8 cellular contexts compared by ENCODE assay signal in genomic region chr10:100341953-100342626, GRCh38. TPM values are rescaled to one million over a fixed set of nuclear protein-coding genes. Genes with fewer than 3 reads are reported as not detected.
DNase-seq lines count a peak whose midpoint lies in the region; ATAC-seq and TF ChIP-seq lines count a peak whose summit lies in the region.

No MANE protein-coding gene starts in this region.

- H3K27ac Mint-ChIP-seq in activated B cell treated with CpG ODN at 0.5 μM for 24 hours = peak overlapping the region; percentile 30

- H3K36me3 Mint-ChIP-seq in activated B cell treated with CpG ODN at 0.5 μM for 24 hours (ENCODE audit: low read depth) = no peaks in the 10 kb centered on the region

- H2BK5ac ChIP-seq in mesenchymal stem cell (ENCODE audit: low read depth, low read length, poor library complexity, severe bottlenecking) = no peak overlapping the region

- peak overlapping the region; percentile 76 for H4K8ac ChIP-seq in mesenchymal stem cell (ENCODE audit: low read length)

- ATAC-seq in Right ventricle myocardium inferior = peak; percentile 53
- no peak for ATAC-seq in activated B cell treated with CpG ODN at 0.5 μM for 24 hours (ENCODE audit: low read depth)
- no peak for ATAC-seq in thoracic aorta (ENCODE audit: insufficient number of reproducible peaks, low FRiP score, low read depth)
- no peak for ATAC-seq in GM19455 (IDR thresholded peaks at IDR 0.05; ENCODE audit: unreplicated experiment)

- H3K9me3 ChIP-seq in right atrium auricular region = no peaks in the 10 kb centered on the region
- no peaks in the 10 kb centered on the region for H3K9me3 ChIP-seq in mesenchymal stem cell (ENCODE audit: control insufficient read depth, low read length)
- H3K9me3 ChIP-seq in thoracic aorta = no peaks in the 10 kb centered on the region

- peak overlapping the region in 1 of 2 experiments; percentile 88 for H3K18ac ChIP-seq in mesenchymal stem cell (ENCODE audit: low read depth in 1 of 2, low read length in 2 of 2)

- no peak for DNase-seq in Right ventricle myocardium inferior (ENCODE audit: missing footprints)
- DNase-seq in right atrium auricular region (ENCODE audit: low spot score) = no peak
- peak; percentile 49 for DNase-seq in MV-4-11 (lab: John Stamatoyannopoulos, UW)
- DNase-seq in activated B cell treated with CpG ODN at 0.5 μM for 24 hours = no peak
- DNase-seq in dermis microvascular lymphatic vessel endothelial cell (ENCODE audit: low read depth in 2 of 2) = peak; percentile 52 to 75
- DNase-seq in mesenchymal stem cell = peak; percentile 76
- no peak for DNase-seq in thoracic aorta (ENCODE audit: low spot score)

- H3K4ac ChIP-seq in mesenchymal stem cell (ENCODE audit: low read depth in 1 of 2, low read length in 2 of 2) = peak overlapping the region in 1 of 2 experiments; percentile 5

- peaks cover 38% of the 10 kb centered on the region for H3K4me1 Mint-ChIP-seq in activated B cell treated with CpG ODN at 0.5 μM for 24 hours

- H2BK120ac ChIP-seq in mesenchymal stem cell (ENCODE audit: low read depth, low read length) = peak overlapping the region; percentile 21

- H2AK5ac ChIP-seq in mesenchymal stem cell (ENCODE audit: low read length, severe bottlenecking) = no peak overlapping the region

- H3K4me2 ChIP-seq in mesenchymal stem cell (ENCODE audit: low read length, poor library complexity, severe bottlenecking) = no peak overlapping the region

- H4K91ac ChIP-seq in mesenchymal stem cell (ENCODE audit: low read length) = peak overlapping the region; percentile 81

- no peaks in the 10 kb centered on the region for H3K79me1 ChIP-seq in mesenchymal stem cell (replicated peaks; ENCODE audit: low read length, poor library complexity, severe bottlenecking)

- no peak overlapping the region for H3K4me3 Mint-ChIP-seq in activated B cell treated with CpG ODN at 0.5 μM for 24 hours

- peak overlapping the region; percentile 29 for H2BK15ac ChIP-seq in mesenchymal stem cell (ENCODE audit: low read depth, poor library complexity, severe bottlenecking)

- H3K36me3 ChIP-seq in right atrium auricular region (no peaks in the 10 kb centered on the region), mesenchymal stem cell (ENCODE audit: control insufficient read depth in 1 of 2, insufficient read depth in 2 of 2, low read depth in 1 of 2, low read length in 2 of 2) (no peaks in the 10 kb centered on the region), thoracic aorta (no peaks in the 10 kb centered on the region)

- POLR2A ChIA-PET in activated B cell treated with CpG ODN at 0.5 μM for 24 hours (lab: Charles Lee) = no interaction called here

- no peak overlapping the region for H3K23ac ChIP-seq in mesenchymal stem cell (ENCODE audit: low read length in 2 of 2)

- no peaks in the 10 kb centered on the region for H3K9me3 Mint-ChIP-seq in activated B cell treated with CpG ODN at 0.5 μM for 24 hours

- H3K27ac ChIP-seq in right atrium auricular region (no peak overlapping the region), mesenchymal stem cell (ENCODE audit: low read length, poor library complexity, severe bottlenecking) (no peak overlapping the region), thoracic aorta (no peak overlapping the region)

- H3K27me3 Mint-ChIP-seq in activated B cell treated with CpG ODN at 0.5 μM for 24 hours = no peaks in the 10 kb centered on the region

- no peaks in the 10 kb centered on the region for H3K27me3 ChIP-seq in right atrium auricular region
- H3K27me3 ChIP-seq in mesenchymal stem cell (ENCODE audit: control insufficient read depth in 1 of 2, insufficient read depth in 1 of 2, low read length in 2 of 2) = peaks cover 0 to 17% of the 10 kb centered on the region in 2 experiments
- H3K27me3 ChIP-seq in thoracic aorta (replicated peaks; ENCODE audit: insufficient read depth) = no peaks in the 10 kb centered on the region

- TF ChIP-seq CTCF in right atrium auricular region (IDR thresholded peaks at IDR 0.05) = peak in 1 of 2 donors; percentile 75
- TF ChIP-seq CTCF in activated B cell treated with CpG ODN at 0.5 μM for 24 hours (IDR thresholded peaks at IDR 0.05) = no peak
- TF ChIP-seq CTCF in thoracic aorta (IDR thresholded peaks at IDR 0.05) = peak; percentile 29

- H3K9ac ChIP-seq in mesenchymal stem cell (ENCODE audit: low read length) = no peak overlapping the region

- H3K4me1 ChIP-seq in right atrium auricular region = peaks cover 0 to 14% of the 10 kb centered on the region in 2 donors
- peaks cover 15% of the 10 kb centered on the region for H3K4me1 ChIP-seq in mesenchymal stem cell (ENCODE audit: control insufficient read depth, insufficient read depth, low read depth, low read length)
- peaks cover 0 to 4% of the 10 kb centered on the region in 2 donors for H3K4me1 ChIP-seq in thoracic aorta (ENCODE audit: control insufficient read depth in 1 of 2, low read depth in 2 of 2)

- intact Hi-C loops in Right ventricle myocardium inferior (cut with DNase I) (loop anchor here (1.0 kb wide), 1 partner anchor 91 kb away; no protein-coding TSS in a partner anchor), activated B cell treated with CpG ODN at 0.5 μM for 24 hours (cut with micrococcal nuclease) (loop anchor here (1.0 kb wide), 1 partner anchor 91 kb away; no protein-coding TSS in a partner anchor)

- H3K4me3 ChIP-seq in right atrium auricular region = no peak overlapping the region
- H3K4me3 ChIP-seq in mesenchymal stem cell (ENCODE audit: insufficient read depth in 1 of 2, low read depth in 1 of 2, low read length in 2 of 2) = no peak overlapping the region
- no peak overlapping the region for H3K4me3 ChIP-seq in thoracic aorta

- CTCF ChIA-PET in activated B cell treated with CpG ODN at 0.5 μM for 24 hours (lab: Charles Lee) = interaction anchor here (0.9 to 2.0 kb wide), 5 partner anchors 38 to 176 kb away, joined by 3 to 9 read pairs (median 4); no protein-coding TSS in a partner anchor

- peak overlapping the region; percentile 36 for H2AFZ ChIP-seq in mesenchymal stem cell (ENCODE audit: low read depth, low read length)

- H2BK12ac ChIP-seq in mesenchymal stem cell (ENCODE audit: low read length in 2 of 2) = peak overlapping the region in 1 of 2 experiments; percentile 89

- WGBS in mesenchymal stem cell = 40% methylated on average over 7 of the region's 9 CpGs

- H3K14ac ChIP-seq in mesenchymal stem cell (ENCODE audit: low read length in 2 of 2) = no peak overlapping the region

RNA-seq across cellular contexts. Expression of gene SCD, which starts 4.9 kb away (rescaled TPM):
- total RNA-seq in Right ventricle myocardium inferior = 53.6 TPM
- 10 to 100 TPM in 1 of 2 donors, 1 to 10 TPM in 1; 7.9 to 25.4 TPM for total RNA-seq in right atrium auricular region
- total RNA-seq in activated B cell treated with CpG ODN at 0.5 μM for 24 hours = 24.9 and 26.0 TPM in 2 replicates
- total RNA-seq in dermis microvascular lymphatic vessel endothelial cell = 41.2 and 104 TPM in 2 replicates
- 787 TPM for polyA plus RNA-seq in mesenchymal stem cell (2013, experiment 1 of 2)
- 779 TPM for polyA plus RNA-seq in mesenchymal stem cell (2013, experiment 2 of 2)
- total RNA-seq in thoracic aorta = 10 to 100 TPM; 12.8 to 16.7 TPM

RNA-seq across cellular contexts. Expression of gene PKD2L1, which starts 12.1 kb away (rescaled TPM):
- total RNA-seq in Right ventricle myocardium inferior = not detected
- not detected for total RNA-seq in right atrium auricular region
- total RNA-seq in activated B cell treated with CpG ODN at 0.5 μM for 24 hours = not detected in 2 replicates
- total RNA-seq in dermis microvascular lymphatic vessel endothelial cell = not detected in 2 replicates
- 0.01 TPM for polyA plus RNA-seq in mesenchymal stem cell (2013, experiment 1 of 2)
- not detected for polyA plus RNA-seq in mesenchymal stem cell (2013, experiment 2 of 2)
- under 1 TPM in 1 of 2 donors, not detected in 1; 0.56 TPM for total RNA-seq in thoracic aorta

RNA-seq across cellular contexts. Expression of gene BLOC1S2, which starts 55.6 kb away (rescaled TPM):
- 20.9 TPM for total RNA-seq in Right ventricle myocardium inferior
- 10 to 100 TPM; 18.0 to 30.0 TPM for total RNA-seq in right atrium auricular region
- total RNA-seq in activated B cell treated with CpG ODN at 0.5 μM for 24 hours = 47.7 and 52.3 TPM in 2 replicates
- 25.8 and 45.6 TPM in 2 replicates for total RNA-seq in dermis microvascular lymphatic vessel endothelial cell
- polyA plus RNA-seq in mesenchymal stem cell (2013, experiment 1 of 2) = 64.5 TPM
- 69.0 TPM for polyA plus RNA-seq in mesenchymal stem cell (2013, experiment 2 of 2)
- 10 to 100 TPM; 14.1 to 35.7 TPM for total RNA-seq in thoracic aorta

Comparison
In these comparisons a context has a peak if more than half of its experiments do, and no peak if none do; other contexts are left out.
1. DNase-seq: peak in MV-4-11 (single experiment), dermis microvascular lymphatic vessel endothelial cell (2 of 2) and mesenchymal stem cell (single experiment); none in Right ventricle myocardium inferior (single experiment), right atrium auricular region (single experiment), activated B cell treated with CpG ODN at 0.5 μM for 24 hours (single experiment) and thoracic aorta (single experiment).